15 cellular contexts compared by ENCODE assay signal in the genomic region with DNA sequence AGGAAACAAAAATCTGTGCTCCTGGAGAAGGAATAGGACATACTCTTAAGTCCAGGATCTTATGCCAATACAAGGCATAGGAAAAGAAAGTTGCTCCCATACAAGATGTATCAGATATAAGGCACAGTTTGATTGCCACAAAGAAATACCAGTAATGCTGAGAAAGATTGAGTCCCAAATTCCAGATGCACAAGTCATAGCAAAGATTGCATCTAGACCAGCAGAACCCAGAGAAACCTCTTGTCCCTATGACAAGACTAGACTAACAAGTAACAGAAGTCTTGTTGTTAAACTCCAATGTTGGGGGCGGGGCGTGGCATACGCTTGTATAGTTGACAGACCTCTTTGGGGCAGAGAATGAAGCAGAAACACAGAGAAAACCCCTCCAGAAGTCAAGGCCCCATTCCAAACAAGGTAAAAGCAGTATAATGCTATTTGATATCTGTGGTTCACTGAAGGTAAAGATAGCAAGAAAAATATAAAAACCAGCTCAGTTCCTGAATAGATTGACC.
DNase-seq lines count a peak whose midpoint lies in the region; ATAC-seq and TF ChIP-seq lines count a peak whose summit lies in the region.
"Had no signal": no experiment of that assay in that cellular context is flagged by ENCODE, and none has a peak within 500 bp of the region (broad histone marks: within the 10 kb centered on the region; RNA-seq: fewer than 3 reads in every experiment).

No MANE protein-coding gene starts in this region.

- 73 to 89% methylated on average over 3 of the region's 3 CpGs for WGBS in GM23248 (ENCODE audit: low coverage in 1 of 2, low lambda C conversion rate in 2 of 2, missing lambda C conversion rate in 2 of 2), 2 experiments

- H3K4me3 ChIP-seq in BJ (ENCODE audit: low read depth, low read length) (no peak overlapping the region), GM23248 (no peak overlapping the region), choroid plexus epithelial cell (ENCODE audit: low read depth, low read length) (no peak overlapping the region)
- H3K4me3 ChIP-seq: GM12878, K562, Peyer's patch, SJCRH30 had no signal

- H2AFZ ChIP-seq in GM23248, result no peak overlapping the region

- H3K9me2 ChIP-seq in GM23248 (ENCODE audit: insufficient read depth), result no peaks in the 10 kb centered on the region

- no peak overlapping the region for H3K27ac ChIP-seq in GM23248
- H3K27ac ChIP-seq: Peyer's patch, SJCRH30 had no signal

- no peak for ATAC-seq in HG02870 (IDR thresholded peaks at IDR 0.05; ENCODE audit: unreplicated experiment)
- ATAC-seq: GM12878, K562 had no signal

- POLR2A ChIA-PET in BJ (lab: Charles Lee), result no interaction called here

- no peaks in the 10 kb centered on the region for H3K9me3 ChIP-seq in GM23248 (ENCODE audit: low read depth)
- H3K9me3 ChIP-seq: Peyer's patch, SJCRH30 had no signal

- in situ Hi-C loops in GM23248 (cut with MboI), result no loop called here

- DNase-seq in BJ (ENCODE audit: low read depth), result peak; percentile 10
- peak; percentile 41 for DNase-seq in GM23248
- DNase-seq in choroid plexus epithelial cell (ENCODE audit: low read depth), result peak; percentile 0
- DNase-seq in non-pigmented ciliary epithelial cell (ENCODE audit: low read depth), result peak; percentile 8
- DNase-seq in NK-92 treated with Interleukin-12 subunit alpha and Interleukin-12 subunit beta, amount 100 ng/mL, for 24 hours (lab: John Stamatoyannopoulos, UW), result no peak
- DNase-seq in RPMI8226, result no peak
- DNase-seq: CD4-positive, alpha-beta T cell; HCEC 1CT; NCI-H1417 treated with DMSO at 0.1 percent for 48 hours; NCI-H2081; Peyer's patch; SJCRH30 had no signal

- peaks cover 4% of the 10 kb centered on the region; the same call in 1 of the 2 replicates for H3K4me1 ChIP-seq in GM23248 (ENCODE audit: insufficient read depth)
- H3K4me1 ChIP-seq: Peyer's patch, SJCRH30 had no signal

- no peak for TF ChIP-seq CTCF in BJ (IDR thresholded peaks at IDR 0.05; ENCODE audit: insufficient read depth, low read depth, low read length)
- TF ChIP-seq CTCF in choroid plexus epithelial cell (conservative IDR thresholded peaks at IDR 0.05; ENCODE audit: low read depth, low read length), result no peak

- no peak overlapping the region for H3K4me2 ChIP-seq in GM23248 (ENCODE audit: unreplicated experiment)

- H3K79me2 ChIP-seq in GM23248 (ENCODE audit: insufficient read depth), result no peaks in the 10 kb centered on the region

- H3F3A ChIP-seq in GM23248 (ENCODE audit: insufficient read depth), result peaks cover 4% of the 10 kb centered on the region; the same call in 1 of the 2 replicates

- no peaks in the 10 kb centered on the region for H4K20me1 ChIP-seq in GM23248 (ENCODE audit: insufficient read depth)

- H3K27me3 ChIP-seq in BJ (ENCODE audit: control insufficient read depth, insufficient read depth, low read length) (no peaks in the 10 kb centered on the region), GM23248 (replicated peaks; ENCODE audit: insufficient read depth) (no peaks in the 10 kb centered on the region)
- H3K27me3 ChIP-seq: Peyer's patch, SJCRH30 had no signal

- CTCF ChIA-PET in BJ (lab: Yijun Ruan, JAX), result no interaction called here

- H3K36me3 ChIP-seq in BJ (ENCODE audit: control insufficient read depth, insufficient read depth, low read length) (no peaks in the 10 kb centered on the region), GM23248 (ENCODE audit: low read depth) (no peaks in the 10 kb centered on the region)
- H3K36me3 ChIP-seq: Peyer's patch, SJCRH30 had no signal

- no peak overlapping the region for H3K9ac ChIP-seq in GM23248

Comparison
In these comparisons a context has a peak if more than half of its experiments do, and no peak if none do; other contexts are left out.
1. DNase-seq: peak in BJ (single experiment), GM23248 (single experiment), choroid plexus epithelial cell (single experiment) and non-pigmented ciliary epithelial cell (single experiment); none in NK-92 treated with Interleukin-12 subunit alpha and Interleukin-12 subunit beta, amount 100 ng/mL, for 24 hours (single experiment) and RPMI8226 (single experiment).